In the genomic region with DNA sequence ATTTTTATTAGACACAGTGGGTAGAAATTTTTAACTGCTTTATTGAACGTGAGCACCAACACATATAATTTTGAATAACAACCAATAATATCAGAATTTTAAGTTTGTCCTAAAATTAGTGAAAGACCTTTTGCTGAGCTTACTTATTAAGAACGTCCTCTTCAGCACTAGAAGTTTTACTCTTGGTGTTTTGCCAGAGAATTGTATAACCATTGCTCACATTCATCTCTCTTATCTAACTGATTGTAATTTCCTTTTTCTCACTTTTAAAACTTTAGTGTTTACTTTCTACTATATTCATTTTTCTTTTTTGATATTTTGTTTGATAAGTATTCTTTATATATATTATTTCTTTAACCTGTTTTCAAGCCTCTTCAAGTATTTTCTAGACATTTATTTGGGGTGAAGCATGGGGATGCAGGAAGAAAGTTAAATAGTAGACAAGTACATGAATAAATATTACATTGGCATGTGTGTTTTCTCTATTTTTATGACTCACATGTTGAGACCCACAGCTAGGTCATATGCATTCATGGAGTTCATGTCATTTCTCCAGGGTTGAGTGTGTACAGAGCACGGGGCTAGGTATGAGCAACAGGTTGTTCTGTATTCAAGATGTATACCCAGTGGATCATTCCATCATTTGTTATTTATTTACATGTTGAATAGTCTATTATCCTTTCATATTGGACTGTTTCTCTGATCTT, we compare ENCODE assay signal across 16 cellular contexts.
DNase-seq lines count a peak whose midpoint lies in the region; ATAC-seq and TF ChIP-seq lines count a peak whose summit lies in the region.
"Had no signal": no experiment of that assay in that cellular context is flagged by ENCODE, and none has a peak within 500 bp of the region (broad histone marks: within the 10 kb centered on the region; RNA-seq: fewer than 3 reads in every experiment).

No MANE protein-coding gene starts in this region.

- H3K27me3 ChIP-seq in lower lobe of right lung (ENCODE audit: low read depth) = no peaks in the 10 kb centered on the region
- H3K27me3 ChIP-seq: adrenal gland had no signal

- in situ Hi-C loops in KBM-7 (cut with MboI; ENCODE audit: low pct_unique_long_range_greater_than_20kb, low sequenced_read_pairs) = no loop called here

- H3K27ac ChIP-seq in lower lobe of right lung = no peak overlapping the region
- H3K27ac ChIP-seq: adrenal gland, parathyroid adenoma had no signal

- TF ChIP-seq CTCF in epithelial cell of esophagus (IDR thresholded peaks at IDR 0.05; ENCODE audit: insufficient read depth, low read depth, low read length, missing control alignments) (no peak), lower lobe of right lung (IDR thresholded peaks at IDR 0.05) (no peak)

- ATAC-seq in lower lobe of right lung = peak; percentile 61 to 89
- ATAC-seq in HG03432 (IDR thresholded peaks at IDR 0.05; ENCODE audit: unreplicated experiment) = no peak

- H3K4me3 ChIP-seq in epithelial cell of esophagus (ENCODE audit: low read length) = peak overlapping the region; percentile 20
- H3K4me3 ChIP-seq in lower lobe of right lung = no peak overlapping the region
- H3K4me3 ChIP-seq: adrenal gland, HAP-1 had no signal

- no peaks in the 10 kb centered on the region for H3K9me3 ChIP-seq in lower lobe of right lung
- H3K9me3 ChIP-seq: adrenal gland, HAP-1 had no signal

- intact Hi-C loops in lower lobe of right lung (cut with DNase I) = no loop called here

- peak; percentile 72 for DNase-seq in EH (ENCODE audit: low read depth)
- peak; percentile 78 for DNase-seq in NCI-H226
- DNase-seq in epithelial cell of esophagus (ENCODE audit: low read depth) = peak; percentile 75
- no peak for DNase-seq in lower lobe of right lung
- DNase-seq in NCI-H1092 treated with DMSO at 0.1 percent for 48 hours (lab: John Stamatoyannopoulos, UW) = no peak
- DNase-seq in KBM-7 = no peak
- no peak for DNase-seq in Ammon's horn (ENCODE audit: low spot score)
- DNase-seq: activated CD4-positive, alpha-beta T cell treated with anti-CD3 and anti-CD28 coated beads, Interleukin-2, amount 50 U/mL, for 4 hours; adrenal gland; immature natural killer cell; NCI-H187 treated with DMSO at 0.1 percent for 48 hours; Right ventricle myocardium superior; T1000 had no signal

- no peaks in the 10 kb centered on the region for H3K4me1 ChIP-seq in lower lobe of right lung
- H3K4me1 ChIP-seq: HAP-1, parathyroid adenoma had no signal

- H3K36me3 ChIP-seq in lower lobe of right lung = no peaks in the 10 kb centered on the region
- H3K36me3 ChIP-seq: adrenal gland, HAP-1 had no signal

Comparison
In these comparisons a context has a peak if more than half of its experiments do, and no peak if none do; other contexts are left out.
1. DNase-seq: peak in EH (single experiment), NCI-H226 (single experiment) and epithelial cell of esophagus (single experiment); none in lower lobe of right lung (single experiment), NCI-H1092 treated with DMSO at 0.1 percent for 48 hours (single experiment), KBM-7 (single experiment) and Ammon's horn (single experiment).